ENCODE assay signal across 1 cellular context in genomic region chr5:116539222-116539621, GRCh38.
TF ChIP-seq lines count a peak whose summit lies in the region.

No MANE protein-coding gene starts in this region.

TF ChIP-seq in WTC11, 78 proteins besides CTCF, POLR2A, EP300 and RAD21 (continued from another document):
- no peak for TF ChIP-seq ZSCAN18 (CRISPR knock-in tag; IDR thresholded peaks at IDR 0.05)
- no peak for TF ChIP-seq ZNF263 (CRISPR knock-in tag; IDR thresholded peaks at IDR 0.05; ENCODE audit: low read depth)
- TF ChIP-seq FOXP1 (CRISPR knock-in tag; IDR thresholded peaks at IDR 0.05; ENCODE audit: borderline replicate concordance), result no peak
- TF ChIP-seq RORB (CRISPR knock-in tag; IDR thresholded peaks at IDR 0.05), result no peak
- TF ChIP-seq E2F4 (CRISPR knock-in tag; IDR thresholded peaks at IDR 0.05; ENCODE audit: borderline replicate concordance, low read depth), result no peak
- no peak for TF ChIP-seq ZNF317 (CRISPR knock-in tag; IDR thresholded peaks at IDR 0.05; ENCODE audit: borderline replicate concordance, low read depth)
